In genomic region chr11:75384438-75385080, GRCh38 we compare ENCODE assay signal across 8 cellular contexts. TPM values are rescaled to one million over a fixed set of nuclear protein-coding genes. Genes with fewer than 3 reads are reported as not detected.
DNase-seq lines count a peak whose midpoint lies in the region; ATAC-seq, FAIRE-seq and TF ChIP-seq lines count a peak whose summit lies in the region.

No MANE protein-coding gene starts in this region.

- no peak for TF ChIP-seq EP300 in SK-N-SH (IDR thresholded peaks at IDR 0.05; ENCODE audit: borderline replicate concordance in 1 of 2, low read depth in 1 of 2, low read length in 1 of 2)
- TF ChIP-seq EP300 in tibial nerve (IDR thresholded peaks at IDR 0.05): peak in 1 of 2 donors; percentile 23

- no peaks in the 10 kb centered on the region for H3K27me3 ChIP-seq in SK-N-SH (ENCODE audit: insufficient read depth)
- H3K27me3 ChIP-seq in osteoblast (ENCODE audit: insufficient read depth, low read length): no peaks in the 10 kb centered on the region
- no peaks in the 10 kb centered on the region for H3K27me3 ChIP-seq in tibial nerve

- H3K36me3 ChIP-seq in SK-N-SH (replicated peaks in 1 of 2; ENCODE audit: control insufficient read depth in 1 of 2, insufficient read depth in 2 of 2, low read length in 1 of 2): no peaks in the 10 kb centered on the region
- H3K36me3 ChIP-seq in osteoblast (ENCODE audit: insufficient read depth, low read length): no peaks in the 10 kb centered on the region
- no peaks in the 10 kb centered on the region for H3K36me3 ChIP-seq in tibial nerve

- no peak for TF ChIP-seq POLR2A in tibial nerve (IDR thresholded peaks at IDR 0.05)

- TF ChIP-seq CTCF in SK-N-SH (IDR thresholded peaks at IDR 0.05) (peak; percentile 97), osteoblast (IDR thresholded peaks at IDR 0.05; ENCODE audit: extremely low read depth, low read depth, low read length) (peak; percentile 92), tibial nerve (IDR thresholded peaks at IDR 0.05) (peak; percentile 90 to 98 (median 94))

- no peaks in the 10 kb centered on the region for H3K9me2 ChIP-seq in SK-N-SH

- H2AFZ ChIP-seq in SK-N-SH (ENCODE audit: low read depth) (no peak overlapping the region), osteoblast (ENCODE audit: low read length) (peak overlapping the region; percentile 84)

- H3K9ac ChIP-seq in SK-N-SH: no peak overlapping the region

- TF ChIP-seq RAD21 in SK-N-SH (IDR thresholded peaks at IDR 0.05; ENCODE audit: low read length): peak; percentile 98

- CTCF ChIA-PET in SK-N-SH (lab: Yijun Ruan, JAX): interaction anchor here (0.7 to 24.8 kb wide), 49 partner anchors 10 to 637 kb away, joined by 3 to 701 read pairs (median 4); partner anchors contain the start of gene ARRB1

- H3K4me2 ChIP-seq in SK-N-SH (0 out of 2 replicates have a peak overlapping the region, but pooled peaks have one; percentile 35), osteoblast (ENCODE audit: insufficient read depth, low read length) (peak overlapping the region; percentile 67)

- H3K27ac ChIP-seq in SK-N-SH (ENCODE audit: low read depth in 2 of 2, low read length in 1 of 2) (no peak overlapping the region), osteoblast (ENCODE audit: low read depth, low read length) (no peak overlapping the region), tibial nerve (no peak overlapping the region)

- no peak for ATAC-seq in GM21526 (IDR thresholded peaks at IDR 0.05; ENCODE audit: low FRiP score, unreplicated experiment)

- peak; percentile 35 for DNase-seq in DMS79 (lab: John Stamatoyannopoulos, UW)
- peak; percentile 60 for DNase-seq in M059J (ENCODE audit: low read depth)
- DNase-seq in SK-N-SH: peak; percentile 89
- DNase-seq in activated gamma-delta T cell treated with anti-CD3 and anti-CD28 coated beads, Interleukin-2, amount 50 U/mL, for 16 hours (ENCODE audit: low read depth): peak; percentile 63
- peak; percentile 80 to 86 for DNase-seq in frontal cortex (ENCODE audit: low spot score in 2 of 2)
- peak; percentile 95 for DNase-seq in osteoblast (ENCODE audit: insufficient read length, low spot score, missing footprints)
- peak; percentile 62 to 73 for DNase-seq in tibial nerve (ENCODE audit: low spot score in 2 of 2)

- H3K9me3 ChIP-seq in SK-N-SH (no peaks in the 10 kb centered on the region), osteoblast (ENCODE audit: low read depth, low read length) (no peaks in the 10 kb centered on the region), tibial nerve (no peaks in the 10 kb centered on the region)

- H3K4me1 ChIP-seq in SK-N-SH (ENCODE audit: control insufficient read depth in 1 of 2, insufficient read depth in 2 of 2, low read depth in 1 of 2, low read length in 1 of 2) (peaks cover 0 to 9% of the 10 kb centered on the region in 2 experiments; a peak in 1 of 4 replicates), osteoblast (ENCODE audit: insufficient read depth, low read length) (peaks cover 18% of the 10 kb centered on the region), tibial nerve (peaks cover 0 to 16% (median 9%) of the 10 kb centered on the region in 4 donors)

- peak overlapping the region in 1 of 2 experiments; percentile 49; a peak in 1 of 4 replicates for H3K4me3 ChIP-seq in SK-N-SH (ENCODE audit: low read depth in 2 of 2, low read length in 1 of 2)
- no peak overlapping the region for H3K4me3 ChIP-seq in osteoblast (ENCODE audit: insufficient read depth, low read length)
- H3K4me3 ChIP-seq in tibial nerve: no peak overlapping the region

- H3K79me2 ChIP-seq in SK-N-SH (ENCODE audit: insufficient read depth) (no peaks in the 10 kb centered on the region), osteoblast (ENCODE audit: insufficient read depth, low read length) (no peaks in the 10 kb centered on the region)

- H4K20me1 ChIP-seq in SK-N-SH (ENCODE audit: insufficient read depth) (no peaks in the 10 kb centered on the region), osteoblast (ENCODE audit: insufficient read depth, low read length) (no peaks in the 10 kb centered on the region)

- POLR2A ChIA-PET in SK-N-SH (lab: Yijun Ruan, JAX): no interaction called here

- no peak for FAIRE-seq in frontal cortex (lab: Jason Lieb, UNC)

- 13% methylated on average over 23 of the region's 24 CpGs for WGBS in SK-N-SH (ENCODE audit: low lambda C conversion rate)
- 25 to 35% methylated on average over 17 to 24 of the region's 24 CpGs for WGBS in tibial nerve, 2 donors

- H3F3A ChIP-seq in SK-N-SH (replicated peaks; ENCODE audit: insufficient read depth): no peaks in the 10 kb centered on the region

TF ChIP-seq in SK-N-SH, 30 proteins besides CTCF, POLR2A, EP300 and RAD21:
- no peak for TF ChIP-seq MXI1 (IDR thresholded peaks at IDR 0.05; ENCODE audit: low read depth, low read length)
- peak; percentile 99 for TF ChIP-seq SMC3 (IDR thresholded peaks at IDR 0.05; ENCODE audit: low read depth, low read length)
- 0 out of 2 replicates have a peak, but pooled peaks have one; percentile 16 for TF ChIP-seq NRF1 (IDR thresholded peaks at IDR 0.05; ENCODE audit: low read depth, low read length)
- no peak for TF ChIP-seq SIN3A (IDR thresholded peaks at IDR 0.05; ENCODE audit: borderline replicate concordance, low read depth, low read length)
- no peak for TF ChIP-seq TCF12 (IDR thresholded peaks at IDR 0.05)
- TF ChIP-seq POLR2AphosphoS5 (IDR thresholded peaks at IDR 0.05; ENCODE audit: low read depth, low read length): no peak
- TF ChIP-seq NFIC (IDR thresholded peaks at IDR 0.05; ENCODE audit: borderline replicate concordance): no peak
- TF ChIP-seq USF1 (IDR thresholded peaks at IDR 0.05; ENCODE audit: borderline replicate concordance, low read depth): no peak
- TF ChIP-seq CHD2 (IDR thresholded peaks at IDR 0.05; ENCODE audit: low read length, partially characterized antibody): peak; percentile 21
- TF ChIP-seq ELF1 (IDR thresholded peaks at IDR 0.05): no peak

RNA-seq across cellular contexts. Expression of gene RPS3, which starts 14.8 kb away (rescaled TPM):
- total RNA-seq in M059J (2014; rRNA removed; shearing (Covaris generic)): 795 and 1,166 TPM in 2 replicates
- 4,220 and 4,540 TPM in 2 replicates for polyA plus RNA-seq in SK-N-SH (2012; rRNA removed)
- polyA plus RNA-seq in SK-N-SH (2012; cell fraction: cytosol; rRNA removed): 4,994 and 6,484 TPM in 2 replicates
- 1,010 and 1,542 TPM in 2 replicates for polyA plus RNA-seq in SK-N-SH (2012; cell fraction: nucleus; rRNA removed)
- total RNA-seq in frontal cortex (1,354 TPM), osteoblast (1,511 and 1,512 TPM in 2 replicates), tibial nerve (1,000 to 10,000 TPM; 1,012 to 1,395 (median 1,115) TPM)

RNA-seq across cellular contexts. Expression of gene ARRB1, which starts 33.1 kb away (rescaled TPM):
- 5.8 and 9.1 TPM in 2 replicates for total RNA-seq in M059J (2014; rRNA removed; shearing (Covaris generic))
- polyA plus RNA-seq in SK-N-SH (2012; rRNA removed): 6.7 and 7.0 TPM in 2 replicates
- polyA plus RNA-seq in SK-N-SH (2012; cell fraction: cytosol; rRNA removed): 4.4 and 6.0 TPM in 2 replicates
- 4.8 and 6.6 TPM in 2 replicates for polyA plus RNA-seq in SK-N-SH (2012; cell fraction: nucleus; rRNA removed)
- total RNA-seq in frontal cortex (60.3 TPM), osteoblast (14.5 and 19.4 TPM in 2 replicates), tibial nerve (10 to 100 TPM; 38.2 to 68.1 (median 45.8) TPM)

RNA-seq across cellular contexts. Expression of gene KLHL35, which starts 48.4 kb away (rescaled TPM):
- total RNA-seq in M059J (2014; rRNA removed; shearing (Covaris generic)): 1.7 and 7.2 TPM in 2 replicates
- 1.7 and 2.0 TPM in 2 replicates for polyA plus RNA-seq in SK-N-SH (2012; rRNA removed)
- 0.75 and 1.3 TPM in 2 replicates for polyA plus RNA-seq in SK-N-SH (2012; cell fraction: cytosol; rRNA removed)
- 3.9 and 4.9 TPM in 2 replicates for polyA plus RNA-seq in SK-N-SH (2012; cell fraction: nucleus; rRNA removed)
- total RNA-seq in frontal cortex (28.5 TPM), osteoblast (2.4 and 4.3 TPM in 2 replicates), tibial nerve (10 to 100 TPM in 1 of 4 donors, 1 to 10 TPM in 3; 3.0 to 11.1 (median 6.6) TPM)

Comparison
In these comparisons a context has a peak if more than half of its experiments do, and no peak if none do; other contexts are left out.
1. DNase-seq: peak in every context shown above with its lines; median percentile 95 in osteoblast; 89 in SK-N-SH; 83 in frontal cortex; 68 in tibial nerve; 63 in activated gamma-delta T cell treated with anti-CD3 and anti-CD28 coated beads, Interleukin-2, amount 50 U/mL, for 16 hours; 60 in M059J; 35 in DMS79.